ENCODE assay signal across 13 cellular contexts in genomic region chr3:183159319-183159718, GRCh38. TPM values are rescaled to one million over a fixed set of nuclear protein-coding genes. Genes with fewer than 3 reads are reported as not detected.
DNase-seq lines count a peak whose midpoint lies in the region; ATAC-seq and TF ChIP-seq lines count a peak whose summit lies in the region.
"Had no signal": no experiment of that assay in that cellular context is flagged by ENCODE, and none has a peak within 500 bp of the region (broad histone marks: within the 10 kb centered on the region; RNA-seq: fewer than 3 reads in every experiment).

No MANE protein-coding gene starts in this region.

- H3K36me3 Mint-ChIP-seq in endodermal cell (ENCODE audit: low read depth) (no peaks in the 10 kb centered on the region), T-cell (no peaks in the 10 kb centered on the region)

- TF ChIP-seq CTCF in AG10803 (conservative IDR thresholded peaks at IDR 0.05; ENCODE audit: low read length) (peak; percentile 15), GM10248 (IDR thresholded peaks at IDR 0.05; ENCODE audit: control extremely low read depth, extremely low read depth, low read depth, missing control alignments) (peak; percentile 47), OCI-LY3 (IDR thresholded peaks at IDR 0.05; ENCODE audit: low read depth, low read length) (peak; percentile 50), endodermal cell (conservative IDR thresholded peaks at IDR 0.05) (peak; percentile 67), colonic mucosa (IDR thresholded peaks at IDR 0.05) (no peak)

- H3K9me3 Mint-ChIP-seq in endodermal cell (no peaks in the 10 kb centered on the region), T-cell (no peaks in the 10 kb centered on the region)

- intact Hi-C loops in colonic mucosa (cut with DNase I), result no loop called here

- H3K4me3 Mint-ChIP-seq in endodermal cell (no peak overlapping the region), T-cell (no peak overlapping the region)
- H3K4me3 Mint-ChIP-seq: memory B cell had no signal

- CTCF ChIA-PET in GM10248 (lab: Yijun Ruan, JAX) (interaction anchor here (0.8 to 1.8 kb wide), 4 partner anchors 12 to 41 kb away, joined by 3 to 5 read pairs (median 4); no protein-coding TSS in a partner anchor), T-cell (lab: Charles Lee) (no interaction called here)

- H3K27me3 Mint-ChIP-seq in endodermal cell (ENCODE audit: insufficient read depth) (peaks cover 31% of the 10 kb centered on the region), T-cell (no peaks in the 10 kb centered on the region)

- H3K27ac Mint-ChIP-seq in endodermal cell, result no peak overlapping the region
- peak overlapping the region in 1 of 2 donors; percentile 1 for H3K27ac Mint-ChIP-seq in T-cell
- H3K27ac Mint-ChIP-seq: memory B cell had no signal

- H3K79me2 ChIP-seq in OCI-LY3 (ENCODE audit: low read length), result no peaks in the 10 kb centered on the region

- H3K9me3 ChIP-seq in OCI-LY3 (ENCODE audit: insufficient read depth, low read length) (no peaks in the 10 kb centered on the region), endodermal cell (ENCODE audit: control insufficient read depth, low read length) (no peaks in the 10 kb centered on the region), colonic mucosa (no peaks in the 10 kb centered on the region)

- ATAC-seq in T-cell (replicated peaks in 1 of 4), result no peak

- POLR2A ChIA-PET in GM10248 (lab: Yijun Ruan, JAX), result no interaction called here
- POLR2A ChIA-PET in T-cell (lab: Charles Lee), result no interaction called here

- H3K4me2 ChIP-seq in OCI-LY3 (ENCODE audit: low read length), result peak overlapping the region; percentile 58; the same call in 1 of the 2 replicates

- H3K4me1 Mint-ChIP-seq in endodermal cell, result peaks cover 7% of the 10 kb centered on the region
- H3K4me1 Mint-ChIP-seq in T-cell, result peaks cover 12 to 18% (median 14%) of the 10 kb centered on the region in 3 donors

- H3K36me3 ChIP-seq in OCI-LY3 (replicated peaks; ENCODE audit: low read depth, low read length), result no peaks in the 10 kb centered on the region
- H3K36me3 ChIP-seq in endodermal cell (ENCODE audit: control insufficient read depth, insufficient read depth, low read length), result no peaks in the 10 kb centered on the region
- H3K36me3 ChIP-seq in colonic mucosa, result no peaks in the 10 kb centered on the region

- no peak overlapping the region for H2AFZ ChIP-seq in OCI-LY3 (ENCODE audit: low read depth, low read length)

- H3K27me3 ChIP-seq in OCI-LY3 (ENCODE audit: low read depth, low read length) (peaks cover 78% of the 10 kb centered on the region), endodermal cell (ENCODE audit: control insufficient read depth, insufficient read depth, low read length, poor library complexity, severe bottlenecking) (peaks cover 23% of the 10 kb centered on the region), colonic mucosa (no peaks in the 10 kb centered on the region)

- DNase-seq in AG10803 (ENCODE audit: low read depth) (no peak), GM10248 (ENCODE audit: extremely low spot score) (no peak), endodermal cell (peak; percentile 62), T-cell (no peak), GDM1 (lab: John Stamatoyannopoulos, UW) (no peak), colonic mucosa (no peak), hypothalamus (lab: John Stamatoyannopoulos, UW) (no peak)
- DNase-seq: NCI-H1694; stimulated activated naive CD4-positive, alpha-beta T cell had no signal

- no peak overlapping the region for H3K27ac ChIP-seq in OCI-LY3 (ENCODE audit: low read length)
- no peak overlapping the region for H3K27ac ChIP-seq in endodermal cell (ENCODE audit: low read depth, low read length)
- no peak overlapping the region for H3K27ac ChIP-seq in colonic mucosa
- H3K27ac ChIP-seq: skin epidermis had no signal

- H3K4me1 ChIP-seq in OCI-LY3 (ENCODE audit: low read length) (peaks cover 29% of the 10 kb centered on the region), endodermal cell (ENCODE audit: control insufficient read depth, insufficient read depth, low read length) (no peaks in the 10 kb centered on the region), colonic mucosa (no peaks in the 10 kb centered on the region)

- H4K20me1 ChIP-seq in OCI-LY3 (ENCODE audit: insufficient read depth, low read length), result peaks cover 70% of the 10 kb centered on the region

- WGBS in endodermal cell (ENCODE audit: insufficient coverage in 1 of 2, insufficient read length in 1 of 2), 2 experiments, result 56 to 79% methylated on average over 4 of the region's 4 CpGs

- no peak overlapping the region for H3K9ac ChIP-seq in OCI-LY3 (ENCODE audit: low read length)
- no peak overlapping the region for H3K9ac ChIP-seq in endodermal cell (ENCODE audit: extremely low read depth, low read length, poor library complexity, severe bottlenecking)
- no peak overlapping the region for H3K9ac ChIP-seq in colonic mucosa (ENCODE audit: low read depth in 2 of 2, low read length in 2 of 2)

- H3K4me3 ChIP-seq in AG10803 (ENCODE audit: low read length), result no peak overlapping the region
- no peak overlapping the region for H3K4me3 ChIP-seq in OCI-LY3 (ENCODE audit: low read length)
- no peak overlapping the region for H3K4me3 ChIP-seq in endodermal cell (ENCODE audit: low read length)
- no peak overlapping the region for H3K4me3 ChIP-seq in colonic mucosa
- H3K4me3 ChIP-seq: skin epidermis had no signal

RNA-seq across cellular contexts. Expression of gene LAMP3, which starts 3.2 kb away (rescaled TPM):
- total RNA-seq in endodermal cell, result 1 to 10 TPM in 1 of 2 donors, under 1 TPM in 1; 0.55 to 1.1 TPM
- polyA plus RNA-seq in endodermal cell (2013, experiment 1 of 2), result 1.7 TPM
- 2.0 TPM for polyA plus RNA-seq in endodermal cell (2013, experiment 2 of 2)
- total RNA-seq in T-cell, result 1 to 10 TPM in 4 of 5 donors, under 1 TPM in 1; 0.72 to 3.4 (median 2.4) TPM
- total RNA-seq in colonic mucosa, result 1 to 10 TPM in 1 of 2 donors, under 1 TPM in 1; 0.64 to 1.5 TPM
- polyA plus RNA-seq: fibroblast of lung had no signal
